ENCODE assay signal across 8 cellular contexts in genomic region chr12:56020437-56021189, GRCh38. TPM values are rescaled to one million over a fixed set of nuclear protein-coding genes. Genes with fewer than 3 reads are reported as not detected.
DNase-seq lines count a peak whose midpoint lies in the region; ATAC-seq and TF ChIP-seq lines count a peak whose summit lies in the region.

Gene IKZF4 (plus strand): TSS chr12:56021043. CDS start chr12:56021494, 451 bp downstream.

- no peaks in the 10 kb centered on the region for H3K9me3 ChIP-seq in CD4-positive, alpha-beta T cell (ENCODE audit: control insufficient read depth, low read length)
- H3K9me3 ChIP-seq in Panc1 (ENCODE audit: control insufficient read depth, insufficient read depth, low read depth, low read length) (no peaks in the 10 kb centered on the region), lower lobe of right lung (no peaks in the 10 kb centered on the region), tibial artery (no peaks in the 10 kb centered on the region)

- peak within 1 kb of the TSS; percentile 75 for H3K27ac Mint-ChIP-seq in CD4-positive, alpha-beta T cell

- H3K27ac ChIP-seq in CD4-positive, alpha-beta T cell (ENCODE audit: low read depth, low read length), result no peak within 1 kb of the TSS
- H3K27ac ChIP-seq in Panc1 (ENCODE audit: low read length), result no peak within 1 kb of the TSS
- H3K27ac ChIP-seq in dorsolateral prefrontal cortex, result peak within 1 kb of the TSS in 58 of 59 donors; percentile 34 to 84 (median 71)
- peak within 1 kb of the TSS; percentile 78 for H3K27ac ChIP-seq in lower lobe of right lung
- H3K27ac ChIP-seq in tibial artery, result peak within 1 kb of the TSS; percentile 57 to 62

- POLR2A ChIA-PET in CD4-positive, alpha-beta T cell (lab: Charles Lee), result interaction anchor here (0.6 to 1.9 kb wide), 5 partner anchors 13 to 191 kb away, joined by 3 to 4 read pairs (median 3); partner anchors contain the start of gene DNAJC14
- POLR2A ChIA-PET in Panc1 (lab: Charles Lee), result no interaction called here

- in situ Hi-C loops in Panc1 (cut with HindIII; ENCODE audit: low pct_unique_long_range_greater_than_20kb, low sequenced_read_pairs), result no loop called here

- H3K4me3 Mint-ChIP-seq in CD4-positive, alpha-beta T cell, result peak within 1 kb of the TSS; percentile 87

- BruUV-seq in Panc1 (replicated peaks; lab: Mats Ljungman, UMichigan), result no TSS peak

- intact Hi-C loops in CD4-positive, alpha-beta T cell (cut with DNase I, micrococcal nuclease), result no loop called here
- intact Hi-C loops in Panc1 (cut with micrococcal nuclease; ENCODE audit: unreplicated experiment) (no loop called here), dorsolateral prefrontal cortex (cut with DNase I) (no loop called here), lower lobe of right lung (cut with DNase I) (no loop called here), tibial artery (cut with DNase I; ENCODE audit: low total_unique reads) (no loop called here)

- peaks cover 16% of the 10 kb centered on the region for H3K36me3 Mint-ChIP-seq in CD4-positive, alpha-beta T cell (ENCODE audit: low read depth)

- CTCF ChIA-PET in CD4-positive, alpha-beta T cell (lab: Charles Lee), result interaction anchor here (1.7 to 1.9 kb wide), 2 partner anchors 9 to 17 kb away, joined by 4 to 5 read pairs; no protein-coding TSS in a partner anchor
- CTCF ChIA-PET in Panc1 (lab: Charles Lee), result no interaction called here

- peak in 1 of 10 experiments; percentile 2 for DNase-seq in CD4-positive, alpha-beta T cell
- DNase-seq in Panc1 (ENCODE audit: low read depth, low spot score) (no peak), dorsolateral prefrontal cortex (peak in 3 of 10 donors; percentile 13 to 28 (median 27)), lower lobe of right lung (peak; percentile 67), tibial artery (no peak), COLO829 (ENCODE audit: low spot score) (no peak)

- no peaks in the 10 kb centered on the region for H3K9me3 Mint-ChIP-seq in CD4-positive, alpha-beta T cell

- H3K4me1 ChIP-seq in Panc1 (ENCODE audit: control insufficient read depth, insufficient read depth, low read length), result no peaks in the 10 kb centered on the region
- peaks cover 22% of the 10 kb centered on the region for H3K4me1 ChIP-seq in lower lobe of right lung
- H3K4me1 ChIP-seq in tibial artery, result peaks cover 0 to 20% (median 13%) of the 10 kb centered on the region in 4 donors

- ATAC-seq in CD4-positive, alpha-beta T cell (ENCODE audit: poor library complexity), result peak; percentile 16
- ATAC-seq in Panc1 (peak; percentile 59), lower lobe of right lung (peak; percentile 70 to 83), GM21786 (IDR thresholded peaks at IDR 0.05; ENCODE audit: unreplicated experiment) (no peak), HG02759 (IDR thresholded peaks at IDR 0.05; ENCODE audit: unreplicated experiment) (no peak)

- H3K4me1 Mint-ChIP-seq in CD4-positive, alpha-beta T cell (ENCODE audit: low read depth), result peaks cover 24% of the 10 kb centered on the region

- H3K27me3 Mint-ChIP-seq in CD4-positive, alpha-beta T cell, result no peaks in the 10 kb centered on the region

- H3K4me3 ChIP-seq in Panc1 (ENCODE audit: low read depth in 2 of 2, low read length in 2 of 2) (no peak within 1 kb of the TSS), dorsolateral prefrontal cortex (peak within 1 kb of the TSS in 51 of 59 donors; percentile 13 to 59 (median 43)), lower lobe of right lung (peak within 1 kb of the TSS; percentile 45), tibial artery (peak within 1 kb of the TSS; percentile 29 to 35)

- TF ChIP-seq CTCF in CD4-positive, alpha-beta T cell (IDR thresholded peaks at IDR 0.05), result no peak
- TF ChIP-seq CTCF in Panc1 (IDR thresholded peaks at IDR 0.05), result no peak
- no peak for TF ChIP-seq CTCF in dorsolateral prefrontal cortex (IDR thresholded peaks at IDR 0.05 in 54 of 56, conservative IDR thresholded peaks at IDR 0.05 in 2 of 56; ENCODE audit: low read depth in 1 of 56, partially characterized antibody in 56 of 56)
- TF ChIP-seq CTCF in lower lobe of right lung (IDR thresholded peaks at IDR 0.05), result no peak
- no peak for TF ChIP-seq CTCF in tibial artery (IDR thresholded peaks at IDR 0.05)

- H3K27me3 ChIP-seq in CD4-positive, alpha-beta T cell (ENCODE audit: control insufficient read depth, insufficient read depth, low read length), result no peaks in the 10 kb centered on the region
- no peaks in the 10 kb centered on the region for H3K27me3 ChIP-seq in Panc1 (ENCODE audit: control insufficient read depth, insufficient read depth, low read length)
- H3K27me3 ChIP-seq in dorsolateral prefrontal cortex, result no peaks in the 10 kb centered on the region
- H3K27me3 ChIP-seq in lower lobe of right lung (ENCODE audit: low read depth), result no peaks in the 10 kb centered on the region
- no peaks in the 10 kb centered on the region for H3K27me3 ChIP-seq in tibial artery

- H3K36me3 ChIP-seq in Panc1 (ENCODE audit: control insufficient read depth, insufficient read depth, low read length) (no peaks in the 10 kb centered on the region), lower lobe of right lung (peaks cover 6% of the 10 kb centered on the region), tibial artery (peaks cover 14 to 33% (median 16%) of the 10 kb centered on the region in 3 donors)

RNA-seq across cellular contexts. Expression of gene IKZF4, which starts in this region (rescaled TPM):
- total RNA-seq in CD4-positive, alpha-beta T cell, result 1 to 10 TPM; 2.5 to 5.0 TPM
- total RNA-seq in Panc1 (2021; ENCODE audit: unreplicated experiment) (6.9 TPM), dorsolateral prefrontal cortex (10 to 100 TPM; 10.2 to 23.6 (median 15.9) TPM), lower lobe of right lung (13.1 TPM)
- polyA plus RNA-seq in Panc1 (2012; ENCODE audit: insufficient read length), result 3.0 TPM

Comparison
In these comparisons a context has a peak if more than half of its experiments do, and no peak if none do; other contexts are left out.
1. ATAC-seq: peak in CD4-positive, alpha-beta T cell (single experiment), Panc1 (single experiment) and lower lobe of right lung (2 of 2); none in GM21786 (single experiment) and HG02759 (single experiment).
2. H3K27ac ChIP-seq: peak in dorsolateral prefrontal cortex (58 of 59), lower lobe of right lung (single experiment) and tibial artery (2 of 2); none in CD4-positive, alpha-beta T cell (single experiment) and Panc1 (single experiment).
3. H3K4me3 ChIP-seq: peak in dorsolateral prefrontal cortex (51 of 59), lower lobe of right lung (single experiment) and tibial artery (2 of 2); none in Panc1 (0 of 2).